25 cellular contexts compared by ENCODE assay signal in genomic region chr9:126095546-126096190, GRCh38.
"Had no signal": no experiment of that assay in that cellular context is flagged by ENCODE, and none has a peak within 500 bp of the region (broad histone marks: within the 10 kb centered on the region; RNA-seq: fewer than 3 reads in every experiment).

No MANE protein-coding gene starts in this region.

- H3K27ac ChIP-seq: coronary artery, epithelial cell of prostate, esophagus squamous epithelium, gastrocnemius medialis, heart right ventricle, left lung had no signal

- H3K9me3 ChIP-seq: gastrocnemius medialis had no signal

- DNase-seq: dermis blood vessel endothelial cell; effector CD8-positive, alpha-beta T cell; effector memory CD8-positive, alpha-beta T cell; endodermal cell; erythroblast; esophagus squamous epithelium; foreskin fibroblast; foreskin melanocyte; gastrocnemius medialis; glutamatergic neuron; head of caudate nucleus; heart right ventricle; hippocampal formation; immature natural killer cell; islet precursor cell; kidney; kidney glomerular epithelial cell; left colon; left ventricle myocardium superior; mammary epithelial cell; midbrain had no signal

- H3K4me3 ChIP-seq: coronary artery, esophagus squamous epithelium, gastrocnemius medialis, heart right ventricle, left lung, lung had no signal

- H3K36me3 ChIP-seq: esophagus squamous epithelium, gastrocnemius medialis, heart right ventricle, left lung had no signal

- H3K4me1 ChIP-seq: esophagus squamous epithelium, gastrocnemius medialis, heart right ventricle, left lung had no signal
